In genomic region chr11:85596886-85597285, GRCh38 we compare ENCODE assay signal across 5 cellular contexts.
"Had no signal": no experiment of that assay in that cellular context is flagged by ENCODE, and none has a peak within 500 bp of the region (broad histone marks: within the 10 kb centered on the region; RNA-seq: fewer than 3 reads in every experiment).

No MANE protein-coding gene starts in this region.

- H2AFZ ChIP-seq: GM23248 had no signal

- H3K4me3 Mint-ChIP-seq: H9 had no signal

- H3K27ac ChIP-seq: GM23248 had no signal

- H3K4me3 ChIP-seq: GM23248 had no signal

- H3K9ac ChIP-seq: GM23248 had no signal

- H3K27ac Mint-ChIP-seq: H9 had no signal

- DNase-seq: GM23248, GOT3, H9, HCEC 1CT, IMR-90 had no signal
